8 cellular contexts compared by ENCODE assay signal in genomic region chr1:108560143-108560429, GRCh38. TPM values are rescaled to one million over a fixed set of nuclear protein-coding genes. Genes with fewer than 3 reads are reported as not detected.
DNase-seq lines count a peak whose midpoint lies in the region; ATAC-seq and TF ChIP-seq lines count a peak whose summit lies in the region.

No MANE protein-coding gene starts in this region.

- H3K27ac ChIP-seq in left ventricle myocardium inferior (replicated peaks): peak overlapping the region; percentile 72
- H3K27ac ChIP-seq in skeletal muscle tissue (ENCODE audit: low read depth, low read length): peak overlapping the region; percentile 50

- no peaks in the 10 kb centered on the region for H3K36me3 ChIP-seq in left ventricle myocardium inferior
- no peaks in the 10 kb centered on the region for H3K36me3 ChIP-seq in skeletal muscle tissue (ENCODE audit: control insufficient read depth in 3 of 3, insufficient read depth in 3 of 3, low read length in 3 of 3)

- DNase-seq in NCI-H2171 (lab: John Stamatoyannopoulos, UW): peak; percentile 45
- no peak for DNase-seq in NCI-H2171 treated with DMSO at 0.1 percent for 48 hours (lab: John Stamatoyannopoulos, UW)
- peak; percentile 63 for DNase-seq in UCSD-AML1 (lab: John Stamatoyannopoulos, UW; ENCODE audit: unreplicated experiment)
- DNase-seq in left ventricle myocardium inferior: peak; percentile 18
- DNase-seq in posterior vena cava (ENCODE audit: low spot score): no peak
- no peak for DNase-seq in DMS 273 treated with DMSO at 0.1 percent for 48 hours (lab: John Stamatoyannopoulos, UW)

- no peak for TF ChIP-seq CTCF in left ventricle myocardium inferior (IDR thresholded peaks at IDR 0.05; ENCODE audit: borderline replicate concordance)

- ATAC-seq in HG02973 (IDR thresholded peaks at IDR 0.05; ENCODE audit: unreplicated experiment): peak; percentile 23

- H3K4me3 ChIP-seq in left ventricle myocardium inferior: peak overlapping the region; percentile 78
- H3K4me3 ChIP-seq in skeletal muscle tissue (ENCODE audit: low read length in 3 of 3): peak overlapping the region; percentile 76 to 88 (median 81)

- peak overlapping the region; percentile 64 to 79 (median 75) for H3K9ac ChIP-seq in skeletal muscle tissue (ENCODE audit: low read depth in 1 of 3, low read length in 3 of 3)

- H3K27me3 ChIP-seq in left ventricle myocardium inferior (ENCODE audit: low read depth) (no peaks in the 10 kb centered on the region), skeletal muscle tissue (ENCODE audit: control insufficient read depth in 3 of 3, insufficient read depth in 3 of 3, low read length in 3 of 3) (no peaks in the 10 kb centered on the region)

- intact Hi-C loops in left ventricle myocardium inferior (cut with micrococcal nuclease): no loop called here
- intact Hi-C loops in posterior vena cava (cut with DNase I): loop anchor here in 1 of 2 donors (5.0 kb wide), 1 partner anchor 48 kb away; no protein-coding TSS in a partner anchor

- H3K4me1 ChIP-seq in left ventricle myocardium inferior (peaks cover 26% of the 10 kb centered on the region), skeletal muscle tissue (ENCODE audit: control insufficient read depth in 3 of 3, insufficient read depth in 3 of 3, low read length in 3 of 3) (peaks cover 0 to 9% (median 8%) of the 10 kb centered on the region in 3 donors)

- no peaks in the 10 kb centered on the region for H3K9me3 ChIP-seq in left ventricle myocardium inferior (replicated peaks)
- no peaks in the 10 kb centered on the region for H3K9me3 ChIP-seq in skeletal muscle tissue (ENCODE audit: control insufficient read depth in 3 of 3, low read length in 3 of 3)

RNA-seq across cellular contexts. Expression of gene EEIG2, which starts 0.2 kb away (rescaled TPM):
- total RNA-seq in left ventricle myocardium inferior (7.5 TPM), skeletal muscle tissue (15.7 TPM), posterior vena cava (10 to 100 TPM; 26.8 to 29.1 TPM)

Comparison
In these comparisons a context has a peak if more than half of its experiments do, and no peak if none do; other contexts are left out.
1. DNase-seq: peak in NCI-H2171 (single experiment), UCSD-AML1 (single experiment) and left ventricle myocardium inferior (single experiment); none in NCI-H2171 treated with DMSO at 0.1 percent for 48 hours (single experiment), posterior vena cava (single experiment) and DMS 273 treated with DMSO at 0.1 percent for 48 hours (single experiment).